In the genomic region with DNA sequence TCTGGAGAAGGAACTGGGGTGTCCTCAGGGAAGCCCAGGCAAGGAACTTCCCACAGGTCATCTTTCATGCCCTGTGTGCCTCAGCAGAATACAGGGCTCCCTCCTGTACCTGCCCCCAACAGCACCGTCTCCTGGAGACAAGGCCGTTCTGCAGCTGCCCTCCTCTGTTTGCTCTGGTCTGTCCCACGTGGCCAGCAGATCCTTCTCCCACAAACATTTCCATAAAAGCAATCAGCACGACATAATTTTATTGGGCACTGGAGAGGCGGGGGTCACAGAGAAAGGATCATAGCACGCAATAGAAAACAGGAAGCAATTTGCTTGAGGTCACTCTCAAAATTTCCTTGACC, we compare ENCODE assay signal across 7 cellular contexts. TPM values are rescaled to one million over a fixed set of nuclear protein-coding genes. Genes with fewer than 3 reads are reported as not detected.
A peak's percentile ranks its signal among the peaks of the same experiment; 100 is the strongest.
DNase-seq lines count a peak whose midpoint lies in the region; ATAC-seq and TF ChIP-seq lines count a peak whose summit lies in the region.

No MANE protein-coding gene starts in this region.

- peaks cover 14% of the 10 kb centered on the region for H3K36me3 Mint-ChIP-seq in activated naive CD8-positive, alpha-beta T cell treated with anti-CD3 and anti-CD28 coated beads, Interleukin-2, amount 50 U/mL, for 24 hours (ENCODE audit: low read depth)

- H3K9ac ChIP-seq in rectal smooth muscle tissue (ENCODE audit: low read length) = no peak overlapping the region

- H3K4me3 Mint-ChIP-seq in activated naive CD8-positive, alpha-beta T cell treated with anti-CD3 and anti-CD28 coated beads, Interleukin-2, amount 50 U/mL, for 24 hours = peak overlapping the region; percentile 96

- no peaks in the 10 kb centered on the region for H3K9me3 Mint-ChIP-seq in activated naive CD8-positive, alpha-beta T cell treated with anti-CD3 and anti-CD28 coated beads, Interleukin-2, amount 50 U/mL, for 24 hours

- H3K27me3 ChIP-seq in rectal smooth muscle tissue (ENCODE audit: control insufficient read depth, insufficient read depth, low read length) (no peaks in the 10 kb centered on the region), prostate gland (replicated peaks; ENCODE audit: insufficient read depth) (no peaks in the 10 kb centered on the region)

- TF ChIP-seq POLR2A in prostate gland (IDR thresholded peaks at IDR 0.05) = no peak

- 47% methylated on average over 6 of the region's 6 CpGs for WGBS in prostate gland

- H3K27ac Mint-ChIP-seq in activated naive CD8-positive, alpha-beta T cell treated with anti-CD3 and anti-CD28 coated beads, Interleukin-2, amount 50 U/mL, for 24 hours = peak overlapping the region; percentile 98

- ATAC-seq in activated naive CD8-positive, alpha-beta T cell treated with anti-CD3 and anti-CD28 coated beads, Interleukin-2, amount 50 U/mL, for 24 hours = no peak
- ATAC-seq in HG03432 (IDR thresholded peaks at IDR 0.05; ENCODE audit: unreplicated experiment) = no peak

- TF ChIP-seq CTCF in GM12865 (IDR thresholded peaks at IDR 0.05; ENCODE audit: insufficient read depth, low read depth, low read length, missing control alignments) (peak; percentile 49), prostate gland (IDR thresholded peaks at IDR 0.05) (no peak)

- H3K27ac ChIP-seq in rectal smooth muscle tissue (ENCODE audit: low read depth, low read length) (no peak overlapping the region), prostate gland (no peak overlapping the region)

- peaks cover 96% of the 10 kb centered on the region for H3K4me1 Mint-ChIP-seq in activated naive CD8-positive, alpha-beta T cell treated with anti-CD3 and anti-CD28 coated beads, Interleukin-2, amount 50 U/mL, for 24 hours

- H3K36me3 ChIP-seq in rectal smooth muscle tissue (ENCODE audit: control insufficient read depth, insufficient read depth, low read length) (no peaks in the 10 kb centered on the region), prostate gland (no peaks in the 10 kb centered on the region)

- H3K9me3 ChIP-seq in prostate gland = no peaks in the 10 kb centered on the region

- H3K27me3 Mint-ChIP-seq in activated naive CD8-positive, alpha-beta T cell treated with anti-CD3 and anti-CD28 coated beads, Interleukin-2, amount 50 U/mL, for 24 hours = no peaks in the 10 kb centered on the region

- intact Hi-C loops in prostate gland (cut with DNase I) = no loop called here

- H3K4me3 ChIP-seq in GM12865 (ENCODE audit: low read depth, low read length) (peak overlapping the region; percentile 62), rectal smooth muscle tissue (ENCODE audit: low read length) (peak overlapping the region; percentile 1), prostate gland (no peak overlapping the region)
- peak overlapping the region; percentile 43 for H3K4me3 ChIP-seq in Jurkat, Clone E6-1 (ENCODE audit: low read length)

- H3K4me1 ChIP-seq in rectal smooth muscle tissue (ENCODE audit: control insufficient read depth, insufficient read depth, low read length) (no peaks in the 10 kb centered on the region), prostate gland (replicated peaks) (no peaks in the 10 kb centered on the region)

- DNase-seq in GM12865 (ENCODE audit: low read depth) = peak; percentile 68
- no peak for DNase-seq in Jurkat, Clone E6-1 (ENCODE audit: low read depth, low spot score)
- DNase-seq in activated naive CD8-positive, alpha-beta T cell treated with anti-CD3 and anti-CD28 coated beads, Interleukin-2, amount 50 U/mL, for 24 hours = peak; percentile 47
- no peak for DNase-seq in prostate gland (ENCODE audit: low spot score)
- DNase-seq in putamen (ENCODE audit: low spot score) = no peak

RNA-seq across cellular contexts. Expression of gene STARD5, which starts 29.5 kb away (rescaled TPM):
- 7.6 TPM for polyA plus RNA-seq in Jurkat, Clone E6-1 (2012; ENCODE audit: insufficient read depth, insufficient read length)
- 10 to 100 TPM; 19.6 to 23.2 TPM for total RNA-seq in prostate gland

Comparison
In these comparisons a context has a peak if more than half of its experiments do, and no peak if none do; other contexts are left out.
1. DNase-seq: peak in GM12865 (single experiment) and activated naive CD8-positive, alpha-beta T cell treated with anti-CD3 and anti-CD28 coated beads, Interleukin-2, amount 50 U/mL, for 24 hours (single experiment); none in Jurkat, Clone E6-1 (single experiment), prostate gland (single experiment) and putamen (single experiment).
2. H3K4me3 ChIP-seq: peak in GM12865 (single experiment), Jurkat, Clone E6-1 (single experiment) and rectal smooth muscle tissue (single experiment); none in prostate gland (0 of 2).